22 cellular contexts compared by ENCODE assay signal in genomic region chr16:61105544-61105943, GRCh38.
DNase-seq lines count a peak whose midpoint lies in the region; ATAC-seq, FAIRE-seq and TF ChIP-seq lines count a peak whose summit lies in the region.
"Had no signal": no experiment of that assay in that cellular context is flagged by ENCODE, and none has a peak within 500 bp of the region (broad histone marks: within the 10 kb centered on the region; RNA-seq: fewer than 3 reads in every experiment).

No MANE protein-coding gene starts in this region.

- no peak overlapping the region for H3K18ac ChIP-seq in mesendoderm (ENCODE audit: low read length)

- no peak overlapping the region for H3K4me2 ChIP-seq in hepatocyte
- H3K4me2 ChIP-seq in mesendoderm (ENCODE audit: low read length), result no peak overlapping the region
- H3K4me2 ChIP-seq: A549; BLaER1 treated with 17β-estradiol and CSF1 and Interleukin-3, amounts not matched to agents 10 nM and 100 nM had no signal

- H2BK120ac ChIP-seq in mesendoderm (ENCODE audit: low read depth, low read length), result no peak overlapping the region

- H2BK15ac ChIP-seq in mesendoderm (replicated peaks; ENCODE audit: low read depth), result no peak overlapping the region

- no peak for TF ChIP-seq POLR2A in upper lobe of left lung (IDR thresholded peaks at IDR 0.05)

- H3K4me3 ChIP-seq in hepatocyte, result no peak overlapping the region
- no peak overlapping the region for H3K4me3 ChIP-seq in mesendoderm (ENCODE audit: low read length)
- no peak overlapping the region for H3K4me3 ChIP-seq in upper lobe of left lung
- H3K4me3 ChIP-seq: A549; BLaER1 treated with 17β-estradiol and CSF1 and Interleukin-3, amounts not matched to agents 10 nM and 100 nM had no signal

- no peak overlapping the region for H2BK5ac ChIP-seq in mesendoderm (ENCODE audit: low read length)

- 69% methylated on average over 3 of the region's 3 CpGs for WGBS in hepatocyte (ENCODE audit: low lambda C conversion rate, missing lambda C conversion rate)
- WGBS in mesendoderm (ENCODE audit: extremely low coverage, insufficient coverage, low lambda C conversion rate), result no CpG with 5 or more reads among the region's 3 CpGs
- WGBS in upper lobe of left lung, 2 donors, result 66 to 88% methylated on average over 2 to 3 of the region's 3 CpGs

- no peaks in the 10 kb centered on the region for H3K27me3 ChIP-seq in hepatocyte
- H3K27me3 ChIP-seq in mesendoderm (ENCODE audit: insufficient read depth, low read length, poor library complexity), result no peaks in the 10 kb centered on the region
- H3K27me3 ChIP-seq in upper lobe of left lung, result no peaks in the 10 kb centered on the region
- H3K27me3 ChIP-seq: BLaER1 treated with 17β-estradiol and CSF1 and Interleukin-3, amounts not matched to agents 10 nM and 100 nM had no signal

- no peaks in the 10 kb centered on the region for H3K9me2 ChIP-seq in hepatocyte (replicated peaks; ENCODE audit: insufficient read depth)

- no peaks in the 10 kb centered on the region for H3K36me3 ChIP-seq in hepatocyte (replicated peaks; ENCODE audit: insufficient read depth, low read depth)
- no peaks in the 10 kb centered on the region for H3K36me3 ChIP-seq in mesendoderm (ENCODE audit: control insufficient read depth, insufficient read depth, low read length)
- H3K36me3 ChIP-seq in upper lobe of left lung, result no peaks in the 10 kb centered on the region
- H3K36me3 ChIP-seq: BLaER1 treated with 17β-estradiol and CSF1 and Interleukin-3, amounts not matched to agents 10 nM and 100 nM had no signal

- no peaks in the 10 kb centered on the region for H3K9me3 ChIP-seq in hepatocyte (ENCODE audit: low read depth)
- no peaks in the 10 kb centered on the region for H3K9me3 ChIP-seq in upper lobe of left lung
- H3K9me3 ChIP-seq: A549; BLaER1 treated with 17β-estradiol and CSF1 and Interleukin-3, amounts not matched to agents 10 nM and 100 nM; Caco-2 had no signal

- no peak overlapping the region for H3K56ac ChIP-seq in mesendoderm (ENCODE audit: low read length)

- ATAC-seq in upper lobe of left lung (ENCODE audit: low FRiP score in 2 of 2), result no peak
- ATAC-seq: A549; CD8-positive, alpha-beta T cell had no signal

- no peak overlapping the region for H4K8ac ChIP-seq in mesendoderm (ENCODE audit: low read depth, low read length)

- H3K79me2 ChIP-seq in hepatocyte, result no peaks in the 10 kb centered on the region
- no peaks in the 10 kb centered on the region for H3K79me2 ChIP-seq in mesendoderm (ENCODE audit: control insufficient read depth, insufficient read depth, low read length)

- H3K4me1 ChIP-seq in hepatocyte (ENCODE audit: insufficient read depth) (no peaks in the 10 kb centered on the region), mesendoderm (ENCODE audit: control insufficient read depth, low read depth, low read length) (no peaks in the 10 kb centered on the region), upper lobe of left lung (no peaks in the 10 kb centered on the region)
- H3K4me1 ChIP-seq: A549; BLaER1 treated with 17β-estradiol and CSF1 and Interleukin-3, amounts not matched to agents 10 nM and 100 nM; Caco-2 had no signal

- TF ChIP-seq EP300 in upper lobe of left lung (IDR thresholded peaks at IDR 0.05), result no peak

- no peak overlapping the region for H3K23ac ChIP-seq in mesendoderm (ENCODE audit: low read length)

- H4K5ac ChIP-seq in mesendoderm (ENCODE audit: low read length), result no peak overlapping the region

- no peaks in the 10 kb centered on the region for H4K20me1 ChIP-seq in hepatocyte (ENCODE audit: insufficient read depth, poor library complexity, severe bottlenecking)
- H4K20me1 ChIP-seq: BLaER1 treated with 17β-estradiol and CSF1 and Interleukin-3, amounts not matched to agents 10 nM and 100 nM had no signal

- no peak overlapping the region for H2AK5ac ChIP-seq in mesendoderm (ENCODE audit: low read length)

- FAIRE-seq in urothelium cell line (lab: Jason Lieb, UNC), result no peak
- FAIRE-seq: A549, D721Med, G401.6, GM12891, GM19239 had no signal

- no peak overlapping the region for H3K27ac ChIP-seq in hepatocyte
- no peak overlapping the region for H3K27ac ChIP-seq in mesendoderm (ENCODE audit: low read depth, low read length)
- H3K27ac ChIP-seq in upper lobe of left lung, result no peak overlapping the region
- H3K27ac ChIP-seq: 22Rv1; A549; BLaER1 treated with 17β-estradiol and CSF1 and Interleukin-3, amounts not matched to agents 10 nM and 100 nM; C4-2B had no signal

- no peak overlapping the region for H3K9ac ChIP-seq in mesendoderm (ENCODE audit: low read length)
- H3K9ac ChIP-seq: BLaER1 treated with 17β-estradiol and CSF1 and Interleukin-3, amounts not matched to agents 10 nM and 100 nM had no signal

- TF ChIP-seq CTCF in hepatocyte (IDR thresholded peaks at IDR 0.05; ENCODE audit: poor library complexity), result no peak
- no peak for TF ChIP-seq CTCF in upper lobe of left lung (IDR thresholded peaks at IDR 0.05)

- DNase-seq in M059J (ENCODE audit: low read depth) (peak; percentile 1), astrocyte of the hippocampus (ENCODE audit: low read depth, low spot score) (peak; percentile 56), hepatocyte (ENCODE audit: low spot score) (peak; percentile 20), mesendoderm (peak; percentile 2), urothelium cell line (ENCODE audit: low spot score) (no peak), upper lobe of left lung (no peak), mucosa of gallbladder (ENCODE audit: low spot score) (no peak)
- DNase-seq: AML-193; Caco-2; Calu3; CD4-positive, alpha-beta T cell; CD8-positive, alpha-beta T cell; DMS79 treated with DMSO at 0.1 percent for 48 hours; GF-D8 had no signal

- no peaks in the 10 kb centered on the region for H3K79me1 ChIP-seq in mesendoderm (ENCODE audit: low read length)

- H3K4ac ChIP-seq in mesendoderm (ENCODE audit: low read depth, low read length), result no peak overlapping the region

- H2AFZ ChIP-seq in hepatocyte, result no peak overlapping the region

Comparison
In these comparisons a context has a peak if more than half of its experiments do, and no peak if none do; other contexts are left out.
1. DNase-seq: peak in M059J (single experiment), astrocyte of the hippocampus (single experiment), hepatocyte (single experiment) and mesendoderm (single experiment); none in urothelium cell line (single experiment), upper lobe of left lung (0 of 2) and mucosa of gallbladder (single experiment).